8 cellular contexts compared by ENCODE assay signal in the genomic region with DNA sequence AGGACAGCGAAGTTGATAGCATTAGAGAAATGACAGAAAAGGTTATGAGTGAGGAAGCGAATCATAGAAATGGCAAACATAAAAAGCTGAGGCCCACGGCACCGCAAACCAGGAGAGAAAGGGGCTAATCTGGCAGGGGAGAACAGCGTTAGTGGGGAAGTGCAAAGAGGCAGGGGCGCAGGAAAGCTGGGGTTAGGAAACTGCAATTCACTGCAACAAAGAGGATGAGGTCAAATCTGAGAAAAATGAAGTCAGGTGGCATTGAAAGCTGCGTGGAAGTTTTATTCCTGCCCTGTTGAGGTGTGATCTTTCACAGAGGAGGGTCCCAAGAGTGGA. TPM values are rescaled to one million over a fixed set of nuclear protein-coding genes. Genes with fewer than 3 reads are reported as not detected.
DNase-seq lines count a peak whose midpoint lies in the region; ATAC-seq and TF ChIP-seq lines count a peak whose summit lies in the region.

No MANE protein-coding gene starts in this region.

- no peaks in the 10 kb centered on the region for H3K36me3 Mint-ChIP-seq in activated T-cell treated with anti-CD3 and anti-CD28 coated beads, Interleukin-2, amount 50 U/mL, for 4 hours (ENCODE audit: insufficient read depth)
- no peaks in the 10 kb centered on the region for H3K36me3 Mint-ChIP-seq in naive thymus-derived CD4-positive, alpha-beta T cell

- no peaks in the 10 kb centered on the region for H3K9me2 ChIP-seq in OCI-LY1 (ENCODE audit: low read depth, low read length)

- H3K9me3 ChIP-seq in OCI-LY1 (ENCODE audit: low read length): no peaks in the 10 kb centered on the region
- H3K9me3 ChIP-seq in effector memory CD4-positive, alpha-beta T cell (ENCODE audit: control insufficient read depth, low read length): no peaks in the 10 kb centered on the region
- H3K9me3 ChIP-seq in naive thymus-derived CD4-positive, alpha-beta T cell (ENCODE audit: control insufficient read depth in 2 of 3, low read length in 3 of 3): no peaks in the 10 kb centered on the region

- peak overlapping the region; percentile 88 for H3K4me3 Mint-ChIP-seq in activated T-cell treated with anti-CD3 and anti-CD28 coated beads, Interleukin-2, amount 50 U/mL, for 4 hours
- H3K4me3 Mint-ChIP-seq in naive thymus-derived CD4-positive, alpha-beta T cell: peak overlapping the region; percentile 80 to 97 (median 90)

- H3K27me3 Mint-ChIP-seq in activated T-cell treated with anti-CD3 and anti-CD28 coated beads, Interleukin-2, amount 50 U/mL, for 4 hours (ENCODE audit: low read depth): no peaks in the 10 kb centered on the region
- no peaks in the 10 kb centered on the region for H3K27me3 Mint-ChIP-seq in naive thymus-derived CD4-positive, alpha-beta T cell

- POLR2A ChIA-PET in naive thymus-derived CD4-positive, alpha-beta T cell (lab: Charles Lee): no interaction called here

- H3K27ac ChIP-seq in OCI-LY1 (ENCODE audit: low read depth, low read length, poor library complexity, severe bottlenecking): no peak overlapping the region
- peak overlapping the region; percentile 41 for H3K27ac ChIP-seq in effector memory CD4-positive, alpha-beta T cell (ENCODE audit: insufficient read depth, low read length, poor library complexity, severe bottlenecking)
- H3K27ac ChIP-seq in naive thymus-derived CD4-positive, alpha-beta T cell (ENCODE audit: low read depth, low read length): peak overlapping the region; percentile 72

- H3K27ac Mint-ChIP-seq in naive thymus-derived CD4-positive, alpha-beta T cell: peak overlapping the region; percentile 72 to 96 (median 90)

- no peaks in the 10 kb centered on the region for H3K36me3 ChIP-seq in OCI-LY1 (ENCODE audit: insufficient read depth, low read length)
- H3K36me3 ChIP-seq in effector memory CD4-positive, alpha-beta T cell (ENCODE audit: control insufficient read depth, insufficient read depth, low read length): no peaks in the 10 kb centered on the region
- peaks cover 0 to 3% (median 0%) of the 10 kb centered on the region in 3 experiments for H3K36me3 ChIP-seq in naive thymus-derived CD4-positive, alpha-beta T cell (ENCODE audit: control insufficient read depth in 2 of 3, insufficient read depth in 3 of 3, low read length in 3 of 3)

- peaks cover 24% of the 10 kb centered on the region for H3K4me1 ChIP-seq in OCI-LY1 (ENCODE audit: insufficient read depth, low read length, severe bottlenecking)
- no peaks in the 10 kb centered on the region for H3K4me1 ChIP-seq in effector memory CD4-positive, alpha-beta T cell (ENCODE audit: control insufficient read depth, insufficient read depth, low read length, poor library complexity, severe bottlenecking)
- peaks cover 7 to 15% of the 10 kb centered on the region in 2 donors for H3K4me1 ChIP-seq in naive thymus-derived CD4-positive, alpha-beta T cell (ENCODE audit: control insufficient read depth in 2 of 2, insufficient read depth in 2 of 2, low read length in 2 of 2)

- H3K27me3 ChIP-seq in OCI-LY1 (ENCODE audit: insufficient read depth, low read length): no peaks in the 10 kb centered on the region
- no peaks in the 10 kb centered on the region for H3K27me3 ChIP-seq in effector memory CD4-positive, alpha-beta T cell (replicated peaks; ENCODE audit: control insufficient read depth, insufficient read depth, low read length, poor library complexity, severe bottlenecking)
- H3K27me3 ChIP-seq in naive thymus-derived CD4-positive, alpha-beta T cell (ENCODE audit: control insufficient read depth in 2 of 2, insufficient read depth in 2 of 2, low read length in 2 of 2): no peaks in the 10 kb centered on the region

- no peak for ATAC-seq in activated T-cell treated with anti-CD3 and anti-CD28 coated beads, Interleukin-2, amount 50 U/mL, for 4 hours
- peak; percentile 27 for ATAC-seq in naive thymus-derived CD4-positive, alpha-beta T cell

- peaks cover 36% of the 10 kb centered on the region for H3K4me1 Mint-ChIP-seq in activated T-cell treated with anti-CD3 and anti-CD28 coated beads, Interleukin-2, amount 50 U/mL, for 4 hours (ENCODE audit: low read depth)
- peaks cover 21 to 38% (median 32%) of the 10 kb centered on the region in 7 donors for H3K4me1 Mint-ChIP-seq in naive thymus-derived CD4-positive, alpha-beta T cell

- no peak for TF ChIP-seq CTCF in OCI-LY1 (IDR thresholded peaks at IDR 0.05; ENCODE audit: low read length)

- 0 out of 2 replicates have a peak, but pooled peaks cover 8% of the 10 kb centered on the region for H3F3A ChIP-seq in OCI-LY1 (ENCODE audit: insufficient read depth, low read length)

- intact Hi-C loops in naive thymus-derived CD4-positive, alpha-beta T cell (cut with micrococcal nuclease): loop anchor here (5.0 kb wide), 5 partner anchors 125 to 1090 kb away; partner anchors contain the start of genes BMPR2 (in 1 of the 2), CARF (in 1 of the 2), NBEAL1 (in 1 of the 2) and SUMO1 (in 1 of the 2)

- H4K20me1 ChIP-seq in OCI-LY1 (ENCODE audit: insufficient read depth, low read length): no peaks in the 10 kb centered on the region

- H3K4me3 ChIP-seq in OCI-LY1 (ENCODE audit: low read depth, low read length, poor library complexity, severe bottlenecking): peak overlapping the region; percentile 93
- peak overlapping the region; percentile 63 for H3K4me3 ChIP-seq in effector memory CD4-positive, alpha-beta T cell (ENCODE audit: insufficient read depth, low read depth, low read length, poor library complexity, severe bottlenecking)
- H3K4me3 ChIP-seq in naive thymus-derived CD4-positive, alpha-beta T cell (ENCODE audit: low read length): peak overlapping the region; percentile 84

- no peaks in the 10 kb centered on the region for H3K9me3 Mint-ChIP-seq in activated T-cell treated with anti-CD3 and anti-CD28 coated beads, Interleukin-2, amount 50 U/mL, for 4 hours
- H3K9me3 Mint-ChIP-seq in naive thymus-derived CD4-positive, alpha-beta T cell: no peaks in the 10 kb centered on the region

- H2AFZ ChIP-seq in OCI-LY1 (ENCODE audit: low read length): peak overlapping the region; percentile 66; the same call in 1 of the 2 replicates

- peak overlapping the region; percentile 75 for H3K4me2 ChIP-seq in OCI-LY1 (ENCODE audit: low read length)

- peak overlapping the region; percentile 81 for H3K9ac ChIP-seq in OCI-LY1 (ENCODE audit: low read length)

- 0 out of 2 replicates have a peak, but pooled peaks cover 7% of the 10 kb centered on the region for H3K79me2 ChIP-seq in OCI-LY1 (ENCODE audit: insufficient read depth, low read length)

- DNase-seq in activated T-cell treated with anti-CD3 and anti-CD28 coated beads, Interleukin-2, amount 50 U/mL, for 4 hours: no peak
- no peak for DNase-seq in activated T-cell treated with anti-CD3 and anti-CD28 coated beads, Interleukin-2, amount 50 U/mL, for 1 hour
- no peak for DNase-seq in effector memory CD4-positive, alpha-beta T cell
- peak in 3 of 9 donors; percentile 1 to 15 (median 14) for DNase-seq in naive thymus-derived CD4-positive, alpha-beta T cell
- no peak for DNase-seq in NCI-H1105 (lab: John Stamatoyannopoulos, UW)
- DNase-seq in MV-4-11 (lab: John Stamatoyannopoulos, UW): no peak
- no peak for DNase-seq in NCI-H1417 (lab: John Stamatoyannopoulos, UW)

- CTCF ChIA-PET in naive thymus-derived CD4-positive, alpha-beta T cell (lab: Charles Lee): no interaction called here

RNA-seq across cellular contexts. Expression of gene ABI2, which starts 0.6 kb away (rescaled TPM):
- 10 to 100 TPM; 12.9 to 16.3 (median 13.4) TPM for total RNA-seq in activated T-cell treated with anti-CD3 and anti-CD28 coated beads, Interleukin-2, amount 50 U/mL, for 4 hours
- total RNA-seq in naive thymus-derived CD4-positive, alpha-beta T cell: 10 to 100 TPM; 19.5 to 41.5 (median 28.2) TPM
- 10 to 100 TPM; 18.7 to 33.3 TPM for polyA plus RNA-seq in naive thymus-derived CD4-positive, alpha-beta T cell
